8 cellular contexts compared by ENCODE assay signal in genomic region chr22:49934891-49935557, GRCh38. TPM values are rescaled to one million over a fixed set of nuclear protein-coding genes. Genes with fewer than 3 reads are reported as not detected.
DNase-seq lines count a peak whose midpoint lies in the region; ATAC-seq and TF ChIP-seq lines count a peak whose summit lies in the region.

No MANE protein-coding gene starts in this region.

- H3K27me3 Mint-ChIP-seq in natural killer cell treated with Interleukin-12 subunit alpha and Interleukin-12 subunit beta and Interleukin-15 and Interleukin-18, amount 100 ng/mL, for 72 hours = no peaks in the 10 kb centered on the region

- no peak overlapping the region for H2AFZ ChIP-seq in fibroblast of lung (ENCODE audit: low read length)

- TF ChIP-seq CTCF in fibroblast of lung (conservative IDR thresholded peaks at IDR 0.05 in 1 of 2, IDR thresholded peaks at IDR 0.05 in 1 of 2; ENCODE audit: low read depth in 1 of 2, low read length in 2 of 2) = no peak

- H3K4me1 ChIP-seq in fibroblast of lung (ENCODE audit: control insufficient read depth, extremely low read depth, insufficient read depth, low read length) = peaks cover 24% of the 10 kb centered on the region

- H3K9me3 Mint-ChIP-seq in natural killer cell treated with Interleukin-12 subunit alpha and Interleukin-12 subunit beta and Interleukin-15 and Interleukin-18, amount 100 ng/mL, for 72 hours = no peaks in the 10 kb centered on the region

- H4K20me1 ChIP-seq in fibroblast of lung (ENCODE audit: control insufficient read depth, extremely low read depth, insufficient read depth, low read length) = no peaks in the 10 kb centered on the region

- no peaks in the 10 kb centered on the region for H3K27me3 ChIP-seq in fibroblast of lung (ENCODE audit: control insufficient read depth, insufficient read depth, low read length)

- peak overlapping the region; percentile 75 for H3K9ac ChIP-seq in fibroblast of lung (ENCODE audit: insufficient read depth, low read length)

- H3K79me2 ChIP-seq in fibroblast of lung (ENCODE audit: control insufficient read depth, insufficient read depth, low read length) = no peaks in the 10 kb centered on the region

- H3K36me3 Mint-ChIP-seq in natural killer cell treated with Interleukin-12 subunit alpha and Interleukin-12 subunit beta and Interleukin-15 and Interleukin-18, amount 100 ng/mL, for 72 hours = no peaks in the 10 kb centered on the region

- H3K4me3 ChIP-seq in fibroblast of lung (replicated peaks in 1 of 4; ENCODE audit: control extremely low read depth in 1 of 4, insufficient read depth in 1 of 4, low read depth in 3 of 4, low read length in 4 of 4) = peak overlapping the region; percentile 20 to 63 (median 38)

- ATAC-seq in natural killer cell treated with Interleukin-12 subunit alpha and Interleukin-12 subunit beta and Interleukin-15 and Interleukin-18, amount 100 ng/mL, for 72 hours = peak; percentile 47 to 66
- ATAC-seq in GM21717 (IDR thresholded peaks at IDR 0.05; ENCODE audit: unreplicated experiment) = no peak
- ATAC-seq in GM18520 (IDR thresholded peaks at IDR 0.05; ENCODE audit: unreplicated experiment) = no peak

- H3K27ac ChIP-seq in fibroblast of lung (ENCODE audit: insufficient read depth, low read length) (peak overlapping the region; percentile 63), substantia nigra (ENCODE audit: low read depth, low read length, poor library complexity, severe bottlenecking) (peak overlapping the region; percentile 95)

- DNase-seq in GDM1 (lab: John Stamatoyannopoulos, UW) = peak; percentile 77
- peak; percentile 85 for DNase-seq in NCI-H69 (lab: John Stamatoyannopoulos, UW)
- peak; percentile 93 for DNase-seq in activated T-cell treated with anti-CD3 and anti-CD28 coated beads for 4 hours
- DNase-seq in fibroblast of lung (ENCODE audit: low read depth in 2 of 2) = peak; percentile 43 to 59
- peak; percentile 92 for DNase-seq in natural killer cell treated with Interleukin-12 subunit alpha and Interleukin-12 subunit beta and Interleukin-15 and Interleukin-18, amount 100 ng/mL, for 72 hours (ENCODE audit: low spot score)
- peak in 38 of 49 donors; percentile 7 to 82 (median 46) for DNase-seq in substantia nigra (lab: John Stamatoyannopoulos, UW)

- H3K4me2 ChIP-seq in fibroblast of lung (ENCODE audit: extremely low read depth, insufficient read depth, low read length) = peak overlapping the region; percentile 71

- H3K4me3 Mint-ChIP-seq in natural killer cell treated with Interleukin-12 subunit alpha and Interleukin-12 subunit beta and Interleukin-15 and Interleukin-18, amount 100 ng/mL, for 72 hours = peak overlapping the region; percentile 36

- no peaks in the 10 kb centered on the region for H3K36me3 ChIP-seq in fibroblast of lung (ENCODE audit: control insufficient read depth, insufficient read depth, low read length)

- no peaks in the 10 kb centered on the region for H3K9me3 ChIP-seq in fibroblast of lung (ENCODE audit: control insufficient read depth, insufficient read depth, low read depth, low read length)

- H3K27ac Mint-ChIP-seq in natural killer cell treated with Interleukin-12 subunit alpha and Interleukin-12 subunit beta and Interleukin-15 and Interleukin-18, amount 100 ng/mL, for 72 hours = no peak overlapping the region

- H3K4me1 Mint-ChIP-seq in natural killer cell treated with Interleukin-12 subunit alpha and Interleukin-12 subunit beta and Interleukin-15 and Interleukin-18, amount 100 ng/mL, for 72 hours (ENCODE audit: low read depth in 2 of 2) = peaks cover 9 to 16% of the 10 kb centered on the region in 2 donors

RNA-seq across cellular contexts. Expression of gene CRELD2, which starts 16.6 kb away (rescaled TPM):
- 41.3 and 56.6 TPM in 2 replicates for total RNA-seq in fibroblast of lung
- polyA plus RNA-seq in fibroblast of lung = 45.3 and 50.9 TPM in 2 replicates
- 55.8 and 68.2 TPM in 2 replicates for polyA plus RNA-seq in fibroblast of lung (2012)
- 6.0 and 12.3 TPM in 2 replicates for polyA minus RNA-seq in fibroblast of lung (ENCODE audit: low replicate concordance)
- total RNA-seq in natural killer cell treated with Interleukin-12 subunit alpha and Interleukin-12 subunit beta and Interleukin-15 and Interleukin-18, amount 100 ng/mL, for 72 hours = 10 to 100 TPM; 59.5 to 75.7 TPM

RNA-seq across cellular contexts. Expression of gene ALG12, which starts 16.8 kb away (rescaled TPM):
- 19.0 and 21.3 TPM in 2 replicates for total RNA-seq in fibroblast of lung
- 9.6 and 10.5 TPM in 2 replicates for polyA plus RNA-seq in fibroblast of lung
- 16.4 and 16.8 TPM in 2 replicates for polyA plus RNA-seq in fibroblast of lung (2012)
- 18.8 and 19.1 TPM in 2 replicates for polyA minus RNA-seq in fibroblast of lung (ENCODE audit: low replicate concordance)
- 10 to 100 TPM; 19.3 to 22.9 TPM for total RNA-seq in natural killer cell treated with Interleukin-12 subunit alpha and Interleukin-12 subunit beta and Interleukin-15 and Interleukin-18, amount 100 ng/mL, for 72 hours

RNA-seq across cellular contexts. Expression of gene PIM3, which starts 25.5 kb away (rescaled TPM):
- total RNA-seq in fibroblast of lung = 40.1 and 47.7 TPM in 2 replicates
- polyA plus RNA-seq in fibroblast of lung = 6.8 and 8.0 TPM in 2 replicates
- polyA plus RNA-seq in fibroblast of lung (2012) = 14.3 and 19.7 TPM in 2 replicates
- polyA minus RNA-seq in fibroblast of lung (ENCODE audit: low replicate concordance) = 4.2 and 8.5 TPM in 2 replicates
- 100 to 1,000 TPM in 1 of 2 donors, 10 to 100 TPM in 1; 78.5 to 115 TPM for total RNA-seq in natural killer cell treated with Interleukin-12 subunit alpha and Interleukin-12 subunit beta and Interleukin-15 and Interleukin-18, amount 100 ng/mL, for 72 hours

Comparison
In these comparisons a context has a peak if more than half of its experiments do, and no peak if none do; other contexts are left out.
1. ATAC-seq: peak in natural killer cell treated with Interleukin-12 subunit alpha and Interleukin-12 subunit beta and Interleukin-15 and Interleukin-18, amount 100 ng/mL, for 72 hours (2 of 2); none in GM21717 (single experiment) and GM18520 (single experiment).
2. Peak in every context shown above with its lines, with median percentiles within 50 percentile points of each other: DNase-seq.